ENCODE assay signal across 19 cellular contexts in genomic region chr1:88744142-88744541, GRCh38.
DNase-seq lines count a peak whose midpoint lies in the region; ATAC-seq lines count a peak whose summit lies in the region.
"Had no signal": no experiment of that assay in that cellular context is flagged by ENCODE, and none has a peak within 500 bp of the region (broad histone marks: within the 10 kb centered on the region; RNA-seq: fewer than 3 reads in every experiment).

No MANE protein-coding gene starts in this region.

- H3K27ac Mint-ChIP-seq in activated CD4-positive, alpha-beta T cell treated with anti-CD3 and anti-CD28 coated beads for 36 hours = no peak overlapping the region
- H3K27ac Mint-ChIP-seq in stimulated activated effector memory CD8-positive, alpha-beta T cell treated with anti-CD3 and anti-CD28 coated beads, Interleukin-12 subunit alpha, Interleukin-12 subunit beta, amount 100 ng/mL, for 72 hours = peak overlapping the region; percentile 50
- H3K27ac Mint-ChIP-seq: IgD-negative memory B cell had no signal

- CTCF ChIA-PET in activated CD4-positive, alpha-beta T cell treated with anti-CD3 and anti-CD28 coated beads for 36 hours (lab: Charles Lee) = no interaction called here

- H3K36me3 Mint-ChIP-seq in activated CD4-positive, alpha-beta T cell treated with anti-CD3 and anti-CD28 coated beads for 36 hours (ENCODE audit: low read depth) = peaks cover 26% of the 10 kb centered on the region
- peaks cover 36% of the 10 kb centered on the region for H3K36me3 Mint-ChIP-seq in stimulated activated effector memory CD8-positive, alpha-beta T cell treated with anti-CD3 and anti-CD28 coated beads, Interleukin-12 subunit alpha, Interleukin-12 subunit beta, amount 100 ng/mL, for 72 hours

- H3K27me3 Mint-ChIP-seq in activated CD4-positive, alpha-beta T cell treated with anti-CD3 and anti-CD28 coated beads for 36 hours = no peaks in the 10 kb centered on the region
- H3K27me3 Mint-ChIP-seq: CD4-positive, alpha-beta memory T cell; IgD-negative memory B cell had no signal

- no peak for DNase-seq in activated CD4-positive, alpha-beta T cell treated with anti-CD3 and anti-CD28 coated beads for 36 hours
- DNase-seq in activated CD4-positive, alpha-beta T cell treated with anti-CD3 and anti-CD28 coated beads, Interleukin-2, amount 50 U/mL, for 1 hour = no peak
- DNase-seq in stimulated activated effector memory CD8-positive, alpha-beta T cell treated with anti-CD3 and anti-CD28 coated beads, Interleukin-12 subunit alpha, Interleukin-12 subunit beta, amount 100 ng/mL, for 72 hours (ENCODE audit: low spot score in 2 of 2) = no peak
- DNase-seq in DMS 273 treated with DMSO at 0.1 percent for 48 hours (lab: John Stamatoyannopoulos, UW) = no peak
- no peak for DNase-seq in activated gamma-delta T cell treated with Interleukin-2 at 50 U/mL for 16 hours
- DNase-seq in RPMI8226 = no peak
- DNase-seq: Calu3; CD4-positive, alpha-beta memory T cell; DMS79 treated with DMSO at 0.1 percent for 48 hours; Kasumi-1; NCI-H1417 treated with DMSO at 0.1 percent for 48 hours; NCI-H1930; NCI-H2171 treated with DMSO at 0.1 percent for 48 hours; NCI-H748 treated with DMSO at 0.1 percent for 48 hours had no signal

- H3K4me1 Mint-ChIP-seq in activated CD4-positive, alpha-beta T cell treated with anti-CD3 and anti-CD28 coated beads for 36 hours = peaks cover 7% of the 10 kb centered on the region
- peaks cover 11% of the 10 kb centered on the region for H3K4me1 Mint-ChIP-seq in stimulated activated effector memory CD8-positive, alpha-beta T cell treated with anti-CD3 and anti-CD28 coated beads, Interleukin-12 subunit alpha, Interleukin-12 subunit beta, amount 100 ng/mL, for 72 hours

- ATAC-seq in activated CD4-positive, alpha-beta T cell treated with anti-CD3 and anti-CD28 coated beads for 36 hours = peak; percentile 78
- peak; percentile 88 for ATAC-seq in GM18907 (IDR thresholded peaks at IDR 0.05; ENCODE audit: unreplicated experiment)
- peak; percentile 68 for ATAC-seq in HG02938 (IDR thresholded peaks at IDR 0.05; ENCODE audit: unreplicated experiment)
- ATAC-seq in stimulated activated effector memory CD8-positive, alpha-beta T cell treated with anti-CD3 and anti-CD28 coated beads, Interleukin-12 subunit alpha, Interleukin-12 subunit beta, amount 100 ng/mL, for 72 hours = peak; percentile 96
- ATAC-seq: Panc1, Right ventricle myocardium inferior had no signal

- no peaks in the 10 kb centered on the region for H3K9me3 Mint-ChIP-seq in activated CD4-positive, alpha-beta T cell treated with anti-CD3 and anti-CD28 coated beads for 36 hours (ENCODE audit: low read depth)
- H3K9me3 Mint-ChIP-seq in stimulated activated effector memory CD8-positive, alpha-beta T cell treated with anti-CD3 and anti-CD28 coated beads, Interleukin-12 subunit alpha, Interleukin-12 subunit beta, amount 100 ng/mL, for 72 hours = no peaks in the 10 kb centered on the region
- H3K9me3 Mint-ChIP-seq: CD4-positive, alpha-beta memory T cell; IgD-negative memory B cell had no signal

- intact Hi-C loops in activated CD4-positive, alpha-beta T cell treated with anti-CD3 and anti-CD28 coated beads for 36 hours (cut with DNase I, micrococcal nuclease) = no loop called here

- H3K4me3 Mint-ChIP-seq in activated CD4-positive, alpha-beta T cell treated with anti-CD3 and anti-CD28 coated beads for 36 hours = no peak overlapping the region
- H3K4me3 Mint-ChIP-seq in stimulated activated effector memory CD8-positive, alpha-beta T cell treated with anti-CD3 and anti-CD28 coated beads, Interleukin-12 subunit alpha, Interleukin-12 subunit beta, amount 100 ng/mL, for 72 hours = no peak overlapping the region
- H3K4me3 Mint-ChIP-seq: CD4-positive, alpha-beta memory T cell; IgD-negative memory B cell had no signal

- POLR2A ChIA-PET in activated CD4-positive, alpha-beta T cell treated with anti-CD3 and anti-CD28 coated beads for 36 hours (lab: Charles Lee) = no interaction called here
